In the genomic region with DNA sequence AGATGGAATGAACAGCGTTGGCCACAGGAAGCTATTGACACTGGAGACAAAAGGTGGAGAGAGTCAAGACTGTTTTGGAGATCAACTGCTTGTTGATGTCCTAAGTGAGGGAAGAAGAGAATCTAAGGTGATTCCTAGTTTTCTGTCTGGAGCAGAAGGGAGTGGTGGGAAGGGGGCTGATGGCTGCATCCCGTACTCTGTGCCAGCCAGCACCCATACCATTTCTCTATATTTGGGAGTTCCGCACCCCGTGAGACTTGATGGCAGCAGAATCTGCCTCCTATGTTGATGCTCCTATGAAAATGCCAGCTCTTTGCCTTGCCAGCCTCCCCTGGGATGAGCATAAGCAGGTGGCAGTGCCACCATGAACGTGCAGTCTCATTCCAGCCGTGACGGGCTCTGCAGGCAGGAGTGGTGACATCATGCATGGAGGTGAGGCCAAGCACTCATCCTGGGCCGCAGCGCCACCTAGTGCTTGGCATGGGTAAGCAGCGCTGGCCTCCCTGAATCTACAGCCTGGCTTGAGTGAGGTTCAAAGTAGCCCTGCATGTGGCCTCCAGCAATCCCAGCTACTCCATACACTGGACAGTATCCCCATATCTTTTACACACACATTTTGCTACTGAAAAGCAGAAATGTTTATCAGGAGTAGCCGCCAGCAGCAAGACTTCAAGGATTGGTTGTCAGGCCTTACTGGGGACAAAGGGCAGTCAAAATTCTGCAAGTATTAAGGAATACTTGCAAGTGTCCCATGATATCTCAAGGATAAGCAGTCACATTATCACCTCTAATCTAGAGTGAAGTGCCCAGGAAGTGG, we compare ENCODE assay signal across 8 cellular contexts. TPM values are rescaled to one million over a fixed set of nuclear protein-coding genes. Genes with fewer than 3 reads are reported as not detected.
DNase-seq lines count a peak whose midpoint lies in the region; ATAC-seq and TF ChIP-seq lines count a peak whose summit lies in the region.

No MANE protein-coding gene starts in this region.

- peaks cover 17% of the 10 kb centered on the region for H3K4me1 Mint-ChIP-seq in activated T-cell treated with anti-CD3 and anti-CD28 coated beads, Interleukin-2, amount 50 U/mL, for 72 hours (ENCODE audit: low read depth)

- peaks cover 0 to 4% (median 0%) of the 10 kb centered on the region in 4 donors for H3K4me1 ChIP-seq in Peyer's patch

- no peak for TF ChIP-seq EP300 in neural cell (conservative IDR thresholded peaks at IDR 0.05; ENCODE audit: poor library complexity, severe bottlenecking)

- H3K27ac Mint-ChIP-seq in activated T-cell treated with anti-CD3 and anti-CD28 coated beads, Interleukin-2, amount 50 U/mL, for 72 hours: no peak overlapping the region

- H3K79me2 ChIP-seq in neural cell (replicated peaks; ENCODE audit: insufficient read depth, low read length): no peaks in the 10 kb centered on the region

- H3K9ac ChIP-seq in neural cell (ENCODE audit: low read length): no peak overlapping the region

- H3K27ac ChIP-seq in Peyer's patch: peak overlapping the region in 1 of 4 donors; percentile 8
- no peak overlapping the region for H3K27ac ChIP-seq in neural cell (ENCODE audit: low read length)

- H3K9me3 ChIP-seq in Peyer's patch (no peaks in the 10 kb centered on the region), neural cell (ENCODE audit: low read length) (no peaks in the 10 kb centered on the region)

- TF ChIP-seq CTCF in Peyer's patch (IDR thresholded peaks at IDR 0.05) (peak in 5 of 6 experiments; percentile 69 to 92 (median 89)), neural cell (IDR thresholded peaks at IDR 0.05; ENCODE audit: poor library complexity, severe bottlenecking) (peak; percentile 92)

- TF ChIP-seq RAD21 in neural cell (conservative IDR thresholded peaks at IDR 0.05): peak; percentile 85

- H3K9me3 Mint-ChIP-seq in activated T-cell treated with anti-CD3 and anti-CD28 coated beads, Interleukin-2, amount 50 U/mL, for 72 hours: no peaks in the 10 kb centered on the region

- H3K27me3 ChIP-seq in Peyer's patch: no peaks in the 10 kb centered on the region
- H3K27me3 ChIP-seq in neural cell (ENCODE audit: insufficient read depth, low read depth, low read length): no peaks in the 10 kb centered on the region

- H3K4me3 Mint-ChIP-seq in activated T-cell treated with anti-CD3 and anti-CD28 coated beads, Interleukin-2, amount 50 U/mL, for 72 hours: peak overlapping the region in 1 of 2 donors; percentile 30

- H3K4me2 ChIP-seq in neural cell (ENCODE audit: low read length): no peak overlapping the region

- peak overlapping the region; percentile 19 for H2AFZ ChIP-seq in neural cell (ENCODE audit: low read depth, low read length)

- peak; percentile 95 for ATAC-seq in GM21737 (IDR thresholded peaks at IDR 0.05; ENCODE audit: unreplicated experiment)
- peak; percentile 89 to 93 for ATAC-seq in activated T-cell treated with anti-CD3 and anti-CD28 coated beads, Interleukin-2, amount 50 U/mL, for 72 hours (replicated peaks in 1 of 2)
- ATAC-seq in stimulated activated naive CD8-positive, alpha-beta T cell treated with anti-CD3 and anti-CD28 coated beads, Interleukin-15, Interleukin-2, amounts not matched to agents 100 U/mL and 50 U/mL, for 24 hours: peak; percentile 93

- no peaks in the 10 kb centered on the region for H3K36me3 ChIP-seq in Peyer's patch
- no peaks in the 10 kb centered on the region for H3K36me3 ChIP-seq in neural cell (ENCODE audit: insufficient read depth, low read length)

- H3K4me3 ChIP-seq in Peyer's patch: no peak overlapping the region
- H3K4me3 ChIP-seq in neural cell (ENCODE audit: low read length): no peak overlapping the region

- TF ChIP-seq POLR2A in Peyer's patch (IDR thresholded peaks at IDR 0.05): no peak

- peaks cover 7% of the 10 kb centered on the region for H3K27me3 Mint-ChIP-seq in activated T-cell treated with anti-CD3 and anti-CD28 coated beads, Interleukin-2, amount 50 U/mL, for 72 hours (ENCODE audit: low read depth)

- no peaks in the 10 kb centered on the region for H3K9me2 ChIP-seq in neural cell (ENCODE audit: insufficient read depth, low read length)

- H3K36me3 Mint-ChIP-seq in activated T-cell treated with anti-CD3 and anti-CD28 coated beads, Interleukin-2, amount 50 U/mL, for 72 hours (ENCODE audit: insufficient read depth in 2 of 2): no peaks in the 10 kb centered on the region

- DNase-seq in DMS53 treated with DMSO at 0.1 percent for 48 hours (lab: John Stamatoyannopoulos, UW; ENCODE audit: unreplicated experiment): peak; percentile 94
- peak; percentile 76 to 79 for DNase-seq in Kasumi-1 (lab: John Stamatoyannopoulos, UW)
- DNase-seq in Peyer's patch: peak; percentile 61 to 90 (median 90)
- peak; percentile 83 to 85 for DNase-seq in activated T-cell treated with anti-CD3 and anti-CD28 coated beads, Interleukin-2, amount 50 U/mL, for 72 hours
- peak; percentile 72 for DNase-seq in fibroblast of peridontal ligament (ENCODE audit: extremely low read depth)
- peak; percentile 87 for DNase-seq in stimulated activated naive CD8-positive, alpha-beta T cell treated with anti-CD3 and anti-CD28 coated beads, Interleukin-15, Interleukin-2, amounts not matched to agents 100 U/mL and 50 U/mL, for 24 hours

- H4K20me1 ChIP-seq in neural cell (ENCODE audit: insufficient read depth): no peaks in the 10 kb centered on the region

- H3F3A ChIP-seq in neural cell (ENCODE audit: insufficient read depth, low read length, poor library complexity, severe bottlenecking): no peaks in the 10 kb centered on the region

TF ChIP-seq in neural cell, 6 proteins besides CTCF, POLR2A, EP300 and RAD21:
- TF ChIP-seq SMC3 (conservative IDR thresholded peaks at IDR 0.05; ENCODE audit: poor library complexity) (peak; percentile 80), EZH2 (IDR thresholded peaks at IDR 0.05; ENCODE audit: borderline replicate concordance, insufficient read depth, low read length, poor library complexity, severe bottlenecking) (no peak), MXI1 (conservative IDR thresholded peaks at IDR 0.05; ENCODE audit: poor library complexity, severe bottlenecking) (no peak), POLR2AphosphoS5 (IDR thresholded peaks at IDR 0.05) (peak; percentile 34), TAF1 (IDR thresholded peaks at IDR 0.05; ENCODE audit: low read depth) (no peak), REST (IDR thresholded peaks at IDR 0.05; ENCODE audit: borderline replicate concordance) (no peak)

RNA-seq across cellular contexts. Expression of gene PODXL, which starts 43.0 kb away (rescaled TPM):
- 10 to 100 TPM in 3 of 4 donors, 1 to 10 TPM in 1; 7.5 to 40.4 (median 15.2) TPM for total RNA-seq in Peyer's patch
- total RNA-seq in activated T-cell treated with anti-CD3 and anti-CD28 coated beads, Interleukin-2, amount 50 U/mL, for 72 hours: under 1 TPM; 0.60 TPM
- polyA plus RNA-seq in neural cell: 4.5 and 6.1 TPM in 2 replicates
- polyA minus RNA-seq in neural cell: 6.6 and 9.8 TPM in 2 replicates

Comparison
In these comparisons a context has a peak if more than half of its experiments do, and no peak if none do; other contexts are left out.
1. RNA of gene PODXL, which starts 43.0 kb away (total RNA-seq): 7.5 to 40.4 TPM in Peyer's patch; 0.60 TPM in activated T-cell treated with anti-CD3 and anti-CD28 coated beads, Interleukin-2, amount 50 U/mL, for 72 hours; every median in the first group is over 4 times any median in the second.
2. Peak in every context shown above with its lines, with median percentiles within 50 percentile points of each other: DNase-seq and ATAC-seq.